15 cellular contexts compared by ENCODE assay signal in genomic region chr16:57314161-57314785, GRCh38. TPM values are rescaled to one million over a fixed set of nuclear protein-coding genes. Genes with fewer than 3 reads are reported as not detected.
DNase-seq lines count a peak whose midpoint lies in the region; ATAC-seq and TF ChIP-seq lines count a peak whose summit lies in the region.
"Had no signal": no experiment of that assay in that cellular context is flagged by ENCODE, and none has a peak within 500 bp of the region (broad histone marks: within the 10 kb centered on the region; RNA-seq: fewer than 3 reads in every experiment).

No MANE protein-coding gene starts in this region.

- in situ Hi-C loops in IMR-90 (cut with MboI; ENCODE audit: low sequenced_read_pairs), result no loop called here

- peak; percentile 64 to 68 for ATAC-seq in activated CD4-positive, CD25-positive, alpha-beta regulatory T cell treated with anti-CD3 and anti-CD28 coated beads, Interleukin-2, amount 50 U/mL, for 24 hours
- no peak for ATAC-seq in IMR-90 (ENCODE audit: low read depth)

- no peak overlapping the region for H3K4ac ChIP-seq in IMR-90 (ENCODE audit: low read depth, low read length)

- H3K9ac ChIP-seq in IMR-90 (ENCODE audit: low read depth, low read length), result no peak overlapping the region

- H3K9me3 Mint-ChIP-seq in MCF 10A (ENCODE audit: unreplicated experiment), result no peaks in the 10 kb centered on the region
- no peaks in the 10 kb centered on the region for H3K9me3 Mint-ChIP-seq in activated T-helper 1 cell treated with anti-CD3 and anti-CD28 coated beads, Interleukin-12 subunit alpha, Interleukin-12 subunit beta, Interleukin-2, Interleukin-4 antibody, amounts not matched to agents 30 ng/mL and 10 ng/mL and 1 ng/mL, durations not matched to agents 14 hours and 24 hours and 36 hours
- H3K9me3 Mint-ChIP-seq: stimulated activated effector memory CD8-positive, alpha-beta T cell treated with anti-CD3 and anti-CD28 coated beads, Interleukin-12 subunit alpha, Interleukin-12 subunit beta, amount 100 ng/mL, for 72 hours had no signal

- H3K9me3 ChIP-seq in IMR-90 (ENCODE audit: control insufficient read depth, insufficient read depth, low read length), result no peaks in the 10 kb centered on the region
- H3K9me3 ChIP-seq in tibial nerve, result no peaks in the 10 kb centered on the region

- H2BK15ac ChIP-seq in IMR-90 (ENCODE audit: low read depth, low read length), result no peak overlapping the region

- no peak overlapping the region for H3K4me3 Mint-ChIP-seq in MCF 10A (ENCODE audit: unreplicated experiment)
- no peak overlapping the region for H3K4me3 Mint-ChIP-seq in activated T-helper 1 cell treated with anti-CD3 and anti-CD28 coated beads, Interleukin-12 subunit alpha, Interleukin-12 subunit beta, Interleukin-2, Interleukin-4 antibody, amounts not matched to agents 30 ng/mL and 10 ng/mL and 1 ng/mL, durations not matched to agents 14 hours and 24 hours and 36 hours
- H3K4me3 Mint-ChIP-seq: stimulated activated effector memory CD8-positive, alpha-beta T cell treated with anti-CD3 and anti-CD28 coated beads, Interleukin-12 subunit alpha, Interleukin-12 subunit beta, amount 100 ng/mL, for 72 hours had no signal

- H3K27ac Mint-ChIP-seq in MCF 10A (ENCODE audit: low read depth, unreplicated experiment), result no peak overlapping the region
- no peak overlapping the region for H3K27ac Mint-ChIP-seq in activated T-helper 1 cell treated with anti-CD3 and anti-CD28 coated beads, Interleukin-12 subunit alpha, Interleukin-12 subunit beta, Interleukin-2, Interleukin-4 antibody, amounts not matched to agents 30 ng/mL and 10 ng/mL and 1 ng/mL, durations not matched to agents 14 hours and 24 hours and 36 hours
- H3K27ac Mint-ChIP-seq: stimulated activated effector memory CD8-positive, alpha-beta T cell treated with anti-CD3 and anti-CD28 coated beads, Interleukin-12 subunit alpha, Interleukin-12 subunit beta, amount 100 ng/mL, for 72 hours had no signal

- TF ChIP-seq EP300 in tibial nerve (IDR thresholded peaks at IDR 0.05), result no peak

- H3K4me3 ChIP-seq in IMR-90 (ENCODE audit: insufficient read depth, low read depth, low read length), result no peak overlapping the region
- H3K4me3 ChIP-seq in tibial nerve, result no peak overlapping the region

- intact Hi-C loops in IMR-90 (cut with micrococcal nuclease) (no loop called here), MCF 10A (cut with micrococcal nuclease) (no loop called here), posterior vena cava (cut with DNase I) (no loop called here)
- intact Hi-C loops in activated T-helper 1 cell treated with anti-CD3 and anti-CD28 coated beads, Interleukin-12 subunit alpha, Interleukin-12 subunit beta, Interleukin-2, Interleukin-4 antibody, amounts not matched to agents 30 ng/mL and 10 ng/mL and 1 ng/mL, durations not matched to agents 14 hours and 24 hours and 36 hours (cut with micrococcal nuclease), result no loop called here

- BruUV-seq in IMR-90 (replicated peaks; lab: Mats Ljungman, UMichigan), result no TSS peak
- BruUV-seq in MCF 10A (replicated peaks; lab: Mats Ljungman, UMichigan), result no TSS peak

- H4K20me1 ChIP-seq in IMR-90 (ENCODE audit: insufficient read depth, low read length), result no peaks in the 10 kb centered on the region

- POLR2A ChIA-PET in IMR-90 (lab: Charles Lee; ENCODE audit: unreplicated experiment), result interaction anchor here (0.7 kb wide), 1 partner anchor 98 kb away, joined by 3 read pairs; no protein-coding TSS in a partner anchor
- POLR2A ChIA-PET in MCF 10A (lab: Yijun Ruan, JAX), result interaction anchor here (0.7 kb wide), 1 partner anchor 18 kb away, joined by 3 read pairs; no protein-coding TSS in a partner anchor

- H3K23ac ChIP-seq in IMR-90 (ENCODE audit: low read depth, low read length), result no peak overlapping the region

- no peak overlapping the region for H4K8ac ChIP-seq in IMR-90 (ENCODE audit: low read depth in 2 of 2, low read length in 2 of 2)

- H3K36me3 ChIP-seq in IMR-90 (ENCODE audit: control insufficient read depth, insufficient read depth, low read length) (no peaks in the 10 kb centered on the region), tibial nerve (no peaks in the 10 kb centered on the region)

- no peaks in the 10 kb centered on the region for H3K36me3 Mint-ChIP-seq in MCF 10A (ENCODE audit: insufficient read depth, unreplicated experiment)
- no peaks in the 10 kb centered on the region for H3K36me3 Mint-ChIP-seq in activated T-helper 1 cell treated with anti-CD3 and anti-CD28 coated beads, Interleukin-12 subunit alpha, Interleukin-12 subunit beta, Interleukin-2, Interleukin-4 antibody, amounts not matched to agents 30 ng/mL and 10 ng/mL and 1 ng/mL, durations not matched to agents 14 hours and 24 hours and 36 hours (ENCODE audit: low read depth)
- H3K36me3 Mint-ChIP-seq: stimulated activated effector memory CD8-positive, alpha-beta T cell treated with anti-CD3 and anti-CD28 coated beads, Interleukin-12 subunit alpha, Interleukin-12 subunit beta, amount 100 ng/mL, for 72 hours had no signal

- dilution Hi-C loops in IMR-90 (cut with HindIII; ENCODE audit: low sequenced_read_pairs, unreplicated experiment), result no loop called here

- TF ChIP-seq POLR2A in IMR-90 (IDR thresholded peaks at IDR 0.05; ENCODE audit: low read depth, low read length) (no peak), tibial nerve (IDR thresholded peaks at IDR 0.05) (no peak)

- H3K56ac ChIP-seq in IMR-90 (ENCODE audit: extremely low read depth, insufficient read depth, low read length), result no peak overlapping the region

- no peaks in the 10 kb centered on the region for H3K79me1 ChIP-seq in IMR-90 (ENCODE audit: low read depth in 1 of 2, low read length in 2 of 2)

- H4K91ac ChIP-seq in IMR-90 (ENCODE audit: insufficient read depth, low read depth, low read length), result no peak overlapping the region

- TF ChIP-seq RAD21 in IMR-90 (IDR thresholded peaks at IDR 0.05; ENCODE audit: low read length), result no peak

- no peak overlapping the region for H2AK5ac ChIP-seq in IMR-90 (ENCODE audit: low read depth, low read length)

- no peaks in the 10 kb centered on the region for H3K27me3 Mint-ChIP-seq in MCF 10A (ENCODE audit: insufficient read depth, unreplicated experiment)
- peaks cover 2% of the 10 kb centered on the region for H3K27me3 Mint-ChIP-seq in activated T-helper 1 cell treated with anti-CD3 and anti-CD28 coated beads, Interleukin-12 subunit alpha, Interleukin-12 subunit beta, Interleukin-2, Interleukin-4 antibody, amounts not matched to agents 30 ng/mL and 10 ng/mL and 1 ng/mL, durations not matched to agents 14 hours and 24 hours and 36 hours (ENCODE audit: insufficient read depth)

- CTCF ChIA-PET in IMR-90 (lab: Yijun Ruan, JAX) (no interaction called here), MCF 10A (lab: Yijun Ruan, JAX) (interaction anchor here (0.6 to 1.1 kb wide), 4 partner anchors 13 to 104 kb away, joined by 3 to 6 read pairs (median 4); no protein-coding TSS in a partner anchor)

- DNase-seq in activated CD4-positive, CD25-positive, alpha-beta regulatory T cell (lab: John Stamatoyannopoulos, UW), result no peak
- no peak for DNase-seq in IMR-90
- peak; percentile 17 for DNase-seq in MCF 10A (ENCODE audit: unreplicated experiment)
- DNase-seq in posterior vena cava (ENCODE audit: low spot score), result peak; percentile 24
- no peak for DNase-seq in SHP77 treated with DMSO at 0.1 percent for 48 hours (lab: John Stamatoyannopoulos, UW)
- DNase-seq in activated T-helper 1 cell treated with anti-CD3 and anti-CD28 coated beads, Interleukin-12 subunit alpha, Interleukin-12 subunit beta, Interleukin-2, Interleukin-4 antibody, amounts not matched to agents 30 ng/mL and 10 ng/mL and 1 ng/mL, durations not matched to agents 14 hours and 24 hours and 36 hours (ENCODE audit: low spot score), result no peak
- DNase-seq in tibial nerve (ENCODE audit: low spot score in 2 of 2), result no peak
- DNase-seq: 8988T, NCI-H146, NCI-H82 had no signal

- no peak overlapping the region; the same call in 1 of the 2 replicates for H2BK20ac ChIP-seq in IMR-90 (ENCODE audit: low read depth, low read length)

- H3K18ac ChIP-seq in IMR-90 (ENCODE audit: low read depth, low read length), result no peak overlapping the region

- WGBS in IMR-90 (ENCODE audit: extremely low coverage in 2 of 2, insufficient read length in 1 of 2), 2 experiments, result no CpG with 5 or more reads among the region's 1 CpG
- 67 to 70% methylated on average over 1 of the region's 1 CpG for WGBS in tibial nerve, 2 donors

- H3K27ac ChIP-seq in IMR-90 (ENCODE audit: insufficient read depth, low read length), result no peak overlapping the region
- no peak overlapping the region for H3K27ac ChIP-seq in tibial nerve

- peaks cover 21% of the 10 kb centered on the region for H3K4me1 Mint-ChIP-seq in MCF 10A (ENCODE audit: insufficient read depth, unreplicated experiment)
- peaks cover 16% of the 10 kb centered on the region for H3K4me1 Mint-ChIP-seq in activated T-helper 1 cell treated with anti-CD3 and anti-CD28 coated beads, Interleukin-12 subunit alpha, Interleukin-12 subunit beta, Interleukin-2, Interleukin-4 antibody, amounts not matched to agents 30 ng/mL and 10 ng/mL and 1 ng/mL, durations not matched to agents 14 hours and 24 hours and 36 hours (ENCODE audit: low read depth)

- H3K4me2 ChIP-seq in IMR-90 (ENCODE audit: low read depth, low read length), result no peak overlapping the region

- 0 out of 2 replicates have a peak overlapping the region, but pooled peaks have one; percentile 5 for H2BK120ac ChIP-seq in IMR-90 (ENCODE audit: low read depth, low read length)

- H3K9me1 ChIP-seq in IMR-90 (ENCODE audit: insufficient read depth, low read length), result peaks cover 7% of the 10 kb centered on the region

- no peak for TF ChIP-seq CTCF in IMR-90 (conservative IDR thresholded peaks at IDR 0.05; ENCODE audit: low read depth, low read length)
- TF ChIP-seq CTCF in MCF 10A (IDR thresholded peaks at IDR 0.05; ENCODE audit: unreplicated experiment), result no peak
- TF ChIP-seq CTCF in tibial nerve (IDR thresholded peaks at IDR 0.05), result no peak

- H2AK9ac ChIP-seq in IMR-90 (replicated peaks; ENCODE audit: low read depth, low read length, poor library complexity), result no peak overlapping the region

- peaks cover 7% of the 10 kb centered on the region for H3K4me1 ChIP-seq in IMR-90 (ENCODE audit: control insufficient read depth, insufficient read depth, low read length)
- H3K4me1 ChIP-seq in tibial nerve, result peaks cover 0 to 24% (median 0%) of the 10 kb centered on the region in 4 donors

- H2BK5ac ChIP-seq in IMR-90 (ENCODE audit: low read depth, low read length, poor library complexity, severe bottlenecking), result no peak overlapping the region

- H3K14ac ChIP-seq in IMR-90 (replicated peaks; ENCODE audit: low read depth, low read length), result no peak overlapping the region

- H2AFZ ChIP-seq in IMR-90 (replicated peaks; ENCODE audit: low read length, poor library complexity), result no peak overlapping the region

- no peak overlapping the region for H4K5ac ChIP-seq in IMR-90 (ENCODE audit: low read depth, low read length)

- H3K27me3 ChIP-seq in IMR-90 (ENCODE audit: control insufficient read depth, insufficient read depth, low read length), result peaks cover 31% of the 10 kb centered on the region
- no peaks in the 10 kb centered on the region for H3K27me3 ChIP-seq in tibial nerve

RNA-seq across cellular contexts. Expression of gene PLLP, which starts 29.8 kb away (rescaled TPM):
- not detected in 2 replicates for total RNA-seq in IMR-90 (2012; rRNA removed)
- polyA plus RNA-seq in IMR-90 (2012; rRNA removed), result 0.05 TPM in 1 of 2 replicates, not detected in the other
- polyA plus RNA-seq in IMR-90 (2012; cell fraction: cytosol; rRNA removed), result 0.04 TPM in 1 of 2 replicates, not detected in the other
- polyA plus RNA-seq in IMR-90 (2012; cell fraction: nucleus; rRNA removed; ENCODE audit: low replicate concordance), result not detected in 2 replicates
- total RNA-seq in MCF 10A (2022), result 3.9 and 6.1 TPM in 2 replicates
- total RNA-seq in posterior vena cava, result 1 to 10 TPM; 1.7 to 3.8 TPM
- total RNA-seq in activated T-helper 1 cell treated with anti-CD3 and anti-CD28 coated beads, Interleukin-12 subunit alpha, Interleukin-12 subunit beta, Interleukin-2, Interleukin-4 antibody, amounts not matched to agents 30 ng/mL and 10 ng/mL and 1 ng/mL, durations not matched to agents 14 hours and 24 hours and 36 hours, result 0.26 TPM in 1 of 2 replicates, not detected in the other
- 100 to 1,000 TPM; 162 to 363 (median 321) TPM for total RNA-seq in tibial nerve

RNA-seq across cellular contexts. Expression of gene CCL22, which starts 44.3 kb away (rescaled TPM):
- not detected in 2 replicates for total RNA-seq in IMR-90 (2012; rRNA removed)
- polyA plus RNA-seq in IMR-90 (2012; rRNA removed), result not detected in 2 replicates
- not detected in 2 replicates for polyA plus RNA-seq in IMR-90 (2012; cell fraction: cytosol; rRNA removed)
- polyA plus RNA-seq in IMR-90 (2012; cell fraction: nucleus; rRNA removed; ENCODE audit: low replicate concordance), result not detected in 2 replicates
- total RNA-seq in MCF 10A (2022), result not detected in 2 replicates
- under 1 TPM; 0.19 to 0.46 TPM for total RNA-seq in posterior vena cava
- total RNA-seq in activated T-helper 1 cell treated with anti-CD3 and anti-CD28 coated beads, Interleukin-12 subunit alpha, Interleukin-12 subunit beta, Interleukin-2, Interleukin-4 antibody, amounts not matched to agents 30 ng/mL and 10 ng/mL and 1 ng/mL, durations not matched to agents 14 hours and 24 hours and 36 hours, result 11.4 and 11.5 TPM in 2 replicates
- not detected for total RNA-seq in tibial nerve
- total RNA-seq: Daoy, HT1080 had no signal

RNA-seq across cellular contexts. Expression of gene CX3CL1, which starts 58.0 kb away (rescaled TPM):
- total RNA-seq in IMR-90 (2012; rRNA removed) (under 0.01 and 0.18 TPM in 2 replicates), MCF 10A (2022) (not detected in 2 replicates), posterior vena cava (10 to 100 TPM; 36.2 to 45.2 TPM), tibial nerve (10 to 100 TPM in 3 of 4 donors, 1 to 10 TPM in 1; 8.7 to 18.4 (median 15.4) TPM)
- 0.77 and 0.89 TPM in 2 replicates for polyA plus RNA-seq in IMR-90 (2012; rRNA removed)
- polyA plus RNA-seq in IMR-90 (2012; cell fraction: cytosol; rRNA removed), result 0.51 and 0.74 TPM in 2 replicates
- 0.26 and 0.50 TPM in 2 replicates for polyA plus RNA-seq in IMR-90 (2012; cell fraction: nucleus; rRNA removed; ENCODE audit: low replicate concordance)
- total RNA-seq in activated T-helper 1 cell treated with anti-CD3 and anti-CD28 coated beads, Interleukin-12 subunit alpha, Interleukin-12 subunit beta, Interleukin-2, Interleukin-4 antibody, amounts not matched to agents 30 ng/mL and 10 ng/mL and 1 ng/mL, durations not matched to agents 14 hours and 24 hours and 36 hours, result not detected in 2 replicates
- total RNA-seq: T-helper 1 cell treated with Interleukin-12 subunit alpha and Interleukin-12 subunit beta and Interleukin-4 antibody, amounts not matched to agents 30 ng/mL and 1 ng/mL, for 36 hours had no signal

Comparison
In these comparisons a context has a peak if more than half of its experiments do, and no peak if none do; other contexts are left out.
1. DNase-seq: peak in MCF 10A (single experiment) and posterior vena cava (single experiment); none in activated CD4-positive, CD25-positive, alpha-beta regulatory T cell (0 of 4), IMR-90 (single experiment), SHP77 treated with DMSO at 0.1 percent for 48 hours (single experiment), activated T-helper 1 cell treated with anti-CD3 and anti-CD28 coated beads, Interleukin-12 subunit alpha, Interleukin-12 subunit beta, Interleukin-2, Interleukin-4 antibody, amounts not matched to agents 30 ng/mL and 10 ng/mL and 1 ng/mL, durations not matched to agents 14 hours and 24 hours and 36 hours (single experiment) and tibial nerve (0 of 2).
2. RNA of gene PLLP, which starts 29.8 kb away (total RNA-seq): 162 to 363 TPM in tibial nerve; 3.9 to 6.1 TPM in MCF 10A, 1.7 to 3.8 TPM in posterior vena cava, 0.26 TPM in activated T-helper 1 cell treated with anti-CD3 and anti-CD28 coated beads, Interleukin-12 subunit alpha, Interleukin-12 subunit beta, Interleukin-2, Interleukin-4 antibody, amounts not matched to agents 30 ng/mL and 10 ng/mL and 1 ng/mL, durations not matched to agents 14 hours and 24 hours and 36 hours and not detected in IMR-90; every median in the first group is over 10 times any median in the second.